In the genomic region with DNA sequence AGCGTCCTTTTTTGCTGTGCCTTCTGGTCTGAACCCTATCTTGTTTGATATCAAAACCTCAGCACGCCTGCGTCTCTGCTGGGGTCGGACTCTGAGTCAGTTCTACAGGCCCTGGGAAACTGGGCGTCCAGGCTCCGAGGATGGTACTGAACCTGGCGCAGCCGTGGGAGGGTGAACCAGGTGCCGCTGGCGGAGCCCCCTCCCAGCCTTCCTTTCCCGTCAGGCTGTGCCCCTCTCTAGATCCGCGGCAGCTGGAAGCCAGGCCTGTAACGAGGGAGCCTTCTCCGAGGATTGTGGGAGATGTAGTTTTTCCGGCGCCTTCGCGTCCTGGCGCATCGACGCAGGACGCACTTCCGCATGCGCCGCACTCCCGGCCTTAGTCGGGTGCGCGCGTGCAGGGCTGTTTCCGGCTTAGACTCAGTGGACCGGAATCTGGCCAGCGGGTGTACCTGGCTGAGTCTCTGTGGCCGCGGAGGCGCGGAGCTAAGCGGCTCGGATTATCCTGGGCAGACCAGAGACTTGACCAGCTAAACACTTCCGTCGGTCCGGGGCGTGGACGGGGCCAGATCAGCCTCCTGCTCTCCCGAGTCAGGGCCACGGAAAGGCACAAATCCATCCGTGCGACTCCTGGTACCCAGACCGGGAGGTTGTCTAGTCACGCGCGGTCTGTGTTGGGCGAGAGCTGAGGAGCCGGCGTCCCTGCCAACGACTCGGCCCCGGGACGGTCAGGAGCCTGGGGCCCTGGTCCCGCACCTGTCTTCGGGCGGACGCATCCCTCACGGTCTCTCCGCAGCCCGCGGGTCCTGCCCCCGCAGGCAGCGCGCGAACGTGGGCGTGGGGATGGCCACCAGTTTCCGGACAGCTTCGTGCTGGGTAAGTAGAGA, we compare ENCODE assay signal across 8 cellular contexts. TPM values are rescaled to one million over a fixed set of nuclear protein-coding genes. Genes with fewer than 3 reads are reported as not detected.
DNase-seq lines count a peak whose midpoint lies in the region; ATAC-seq and TF ChIP-seq lines count a peak whose summit lies in the region.

A gene with protein sequence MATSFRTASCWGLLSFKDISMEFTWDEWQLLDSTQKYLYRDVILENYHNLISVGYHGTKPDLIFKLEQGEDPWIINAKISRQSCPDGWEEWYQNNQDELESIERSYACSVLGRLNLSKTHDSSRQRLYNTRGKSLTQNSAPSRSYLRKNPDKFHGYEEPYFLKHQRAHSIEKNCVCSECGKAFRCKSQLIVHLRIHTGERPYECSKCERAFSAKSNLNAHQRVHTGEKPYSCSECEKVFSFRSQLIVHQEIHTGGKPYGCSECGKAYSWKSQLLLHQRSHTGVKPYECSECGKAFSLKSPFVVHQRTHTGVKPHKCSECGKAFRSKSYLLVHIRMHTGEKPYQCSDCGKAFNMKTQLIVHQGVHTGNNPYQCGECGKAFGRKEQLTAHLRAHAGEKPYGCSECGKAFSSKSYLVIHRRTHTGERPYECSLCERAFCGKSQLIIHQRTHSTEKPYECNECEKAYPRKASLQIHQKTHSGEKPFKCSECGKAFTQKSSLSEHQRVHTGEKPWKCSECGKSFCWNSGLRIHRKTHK (plus strand): TSS at position 367 of the 884 bp plus-strand sequence. CDS start 474 bp downstream, at position 841.

- H3K36me3 Mint-ChIP-seq in activated T-helper 17 cell treated with anti-CD3 and anti-CD28 coated beads, Interleukin-2, amount 50 U/mL, for 72 hours (ENCODE audit: low read depth) = peaks cover 52% of the 10 kb centered on the region
- H3K36me3 Mint-ChIP-seq in naive thymus-derived CD8-positive, alpha-beta T cell = peaks cover 21 to 36% (median 33%) of the 10 kb centered on the region in 3 donors

- DNase-seq in Daoy (ENCODE audit: low read depth) (peak; percentile 96), GOT3 (lab: John Stamatoyannopoulos, UW) (peak; percentile 41), LNCaP clone FGC (ENCODE audit: low read depth) (peak; percentile 78), RWPE1 (ENCODE audit: low spot score) (peak; percentile 93), fibroblast of mammary gland (ENCODE audit: low read depth) (peak; percentile 88)
- peak; percentile 77 to 94 (median 84) for DNase-seq in naive thymus-derived CD8-positive, alpha-beta T cell
- DNase-seq in stimulated activated naive CD4-positive, alpha-beta T cell (lab: John Stamatoyannopoulos, UW) = peak; percentile 76 to 89 (median 85)

- peaks cover 20% of the 10 kb centered on the region for H3K4me1 Mint-ChIP-seq in activated T-helper 17 cell treated with anti-CD3 and anti-CD28 coated beads, Interleukin-2, amount 50 U/mL, for 72 hours
- H3K4me1 Mint-ChIP-seq in naive thymus-derived CD8-positive, alpha-beta T cell = peaks cover 22 to 39% (median 32%) of the 10 kb centered on the region in 4 donors

- H3K27me3 Mint-ChIP-seq in activated T-helper 17 cell treated with anti-CD3 and anti-CD28 coated beads, Interleukin-2, amount 50 U/mL, for 72 hours = peaks cover 3% of the 10 kb centered on the region
- H3K27me3 Mint-ChIP-seq in naive thymus-derived CD8-positive, alpha-beta T cell = peaks cover 0 to 7% (median 5%) of the 10 kb centered on the region in 5 donors

- POLR2A ChIA-PET in RWPE1 (lab: Yijun Ruan, JAX; ENCODE audit: low non-redundant PET) = interaction anchor here (0.5 to 1.0 kb wide), 3 partner anchors 18 to 231 kb away, joined by 3 to 7 read pairs (median 3); no protein-coding TSS in a partner anchor
- POLR2A ChIA-PET in naive thymus-derived CD8-positive, alpha-beta T cell (lab: Charles Lee) = interaction anchor here (0.7 to 3.3 kb wide), 18 partner anchors 12 to 276 kb away, joined by 3 to 26 read pairs (median 4); a partner anchor contains a TSS

- H3K4me3 Mint-ChIP-seq in activated T-helper 17 cell treated with anti-CD3 and anti-CD28 coated beads, Interleukin-2, amount 50 U/mL, for 72 hours = peak within 1 kb of the TSS; percentile 89
- H3K4me3 Mint-ChIP-seq in naive thymus-derived CD8-positive, alpha-beta T cell = peak within 1 kb of the TSS; percentile 84 to 97 (median 94)

- H3K27ac Mint-ChIP-seq in activated T-helper 17 cell treated with anti-CD3 and anti-CD28 coated beads, Interleukin-2, amount 50 U/mL, for 72 hours = peak within 1 kb of the TSS; percentile 97
- peak within 1 kb of the TSS; percentile 96 to 98 (median 97) for H3K27ac Mint-ChIP-seq in naive thymus-derived CD8-positive, alpha-beta T cell

- H3K9me3 Mint-ChIP-seq in activated T-helper 17 cell treated with anti-CD3 and anti-CD28 coated beads, Interleukin-2, amount 50 U/mL, for 72 hours = peaks cover 18% of the 10 kb centered on the region
- H3K9me3 Mint-ChIP-seq in naive thymus-derived CD8-positive, alpha-beta T cell = peaks cover 6 to 44% (median 21%) of the 10 kb centered on the region in 9 donors

- TF ChIP-seq CTCF in LNCaP clone FGC (IDR thresholded peaks at IDR 0.05; ENCODE audit: control insufficient read depth, extremely low read depth, insufficient read depth) (no peak), RWPE1 (conservative IDR thresholded peaks at IDR 0.05; ENCODE audit: low read depth) (no peak), fibroblast of mammary gland (conservative IDR thresholded peaks at IDR 0.05; ENCODE audit: control insufficient read depth, insufficient read depth, low read depth, low read length) (no peak)

- ATAC-seq in activated T-helper 17 cell treated with anti-CD3 and anti-CD28 coated beads, Interleukin-2, amount 50 U/mL, for 72 hours (replicated peaks) = peak; percentile 99
- peak; percentile 92 to 97 for ATAC-seq in naive thymus-derived CD8-positive, alpha-beta T cell

- CTCF ChIA-PET in RWPE1 (lab: Yijun Ruan, JAX) = interaction anchor here (0.7 kb wide), 1 partner anchor 82 kb away, joined by 3 read pairs; no protein-coding TSS in a partner anchor

- peak within 1 kb of the TSS; percentile 64 for H3K4me3 ChIP-seq in LNCaP clone FGC (ENCODE audit: low read depth, low read length)
- peak within 1 kb of the TSS; percentile 94 for H3K4me3 ChIP-seq in fibroblast of mammary gland (ENCODE audit: control insufficient read depth, low read depth, low read length)

- peak within 1 kb of the TSS; percentile 80 for H3K27ac ChIP-seq in RWPE1

RNA-seq across cellular contexts. Expression of the gene that starts here (rescaled TPM):
- total RNA-seq in Daoy (2014; rRNA removed; shearing (Covaris generic)) = 6.9 and 9.8 TPM in 2 replicates
- 10 to 100 TPM; 15.6 to 17.7 TPM for total RNA-seq in activated T-helper 17 cell treated with anti-CD3 and anti-CD28 coated beads, Interleukin-2, amount 50 U/mL, for 72 hours
- total RNA-seq in naive thymus-derived CD8-positive, alpha-beta T cell = 10 to 100 TPM; 30.0 to 34.2 TPM
- polyA plus RNA-seq in naive thymus-derived CD8-positive, alpha-beta T cell = 10 to 100 TPM; 10.6 to 19.2 (median 15.6) TPM

Comparison
In these comparisons a context has a peak if more than half of its experiments do, and no peak if none do; other contexts are left out.
1. Peak in every context shown above with its lines: DNase-seq, ATAC-seq, H3K4me3 ChIP-seq and H3K27ac ChIP-seq.
2. DNase-seq: peak in every context shown above with its lines; median percentile 96 in Daoy; 93 in RWPE1; 88 in fibroblast of mammary gland; 85 in stimulated activated naive CD4-positive, alpha-beta T cell; 84 in naive thymus-derived CD8-positive, alpha-beta T cell; 78 in LNCaP clone FGC; 41 in GOT3.